In the genomic region with DNA sequence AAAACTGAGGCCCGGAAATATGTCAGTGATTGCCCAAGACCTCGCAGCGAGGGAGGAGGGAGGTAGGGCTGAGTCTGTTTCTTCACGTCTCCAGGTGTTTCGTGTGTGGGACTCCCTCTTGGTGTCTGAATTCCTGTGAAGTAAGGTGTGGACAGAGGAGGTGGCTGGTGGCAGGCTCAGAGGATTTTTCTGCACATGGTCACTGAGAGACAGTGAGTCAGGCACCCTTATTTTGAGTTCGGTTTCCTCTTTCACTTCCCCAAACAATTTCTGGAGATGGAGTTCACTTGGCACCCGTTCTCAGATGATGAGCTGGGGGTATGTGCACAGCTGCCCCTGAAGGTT, we compare ENCODE assay signal across 11 cellular contexts. TPM values are rescaled to one million over a fixed set of nuclear protein-coding genes. Genes with fewer than 3 reads are reported as not detected.
DNase-seq lines count a peak whose midpoint lies in the region; ATAC-seq and TF ChIP-seq lines count a peak whose summit lies in the region.
"Had no signal": no experiment of that assay in that cellular context is flagged by ENCODE, and none has a peak within 500 bp of the region (broad histone marks: within the 10 kb centered on the region; RNA-seq: fewer than 3 reads in every experiment).

No MANE protein-coding gene starts in this region.

- peak overlapping the region; percentile 66 for H3K4me2 ChIP-seq in PC-3 (ENCODE audit: low read length)

- peak overlapping the region; percentile 3; the same call in 1 of the 2 replicates for H3K9ac ChIP-seq in PC-3 (ENCODE audit: low read length)

- H3K9me3 ChIP-seq in PC-3 (ENCODE audit: low read length) (no peaks in the 10 kb centered on the region), A673 (ENCODE audit: low read depth, low read length, poor library complexity, severe bottlenecking) (no peaks in the 10 kb centered on the region), SJCRH30 (replicated peaks) (no peaks in the 10 kb centered on the region)
- H3K9me3 ChIP-seq: pancreas, Peyer's patch had no signal

- H3F3A ChIP-seq in PC-3 (ENCODE audit: low read length, unreplicated experiment) = no peaks in the 10 kb centered on the region

- H3K36me3 Mint-ChIP-seq in mesothelial cell of epicardium (no peaks in the 10 kb centered on the region), Calu3 (ENCODE audit: insufficient read depth, unreplicated experiment) (no peaks in the 10 kb centered on the region)
- no peaks in the 10 kb centered on the region for H3K36me3 Mint-ChIP-seq in activated CD4-positive, alpha-beta T cell treated with anti-CD3 and anti-CD28 coated beads, Interleukin-2, amount 10 ng/mL, durations not matched to agents 7 days and 5 days (ENCODE audit: low read depth)

- H3K4me1 Mint-ChIP-seq in mesothelial cell of epicardium (peaks cover 28% of the 10 kb centered on the region), Calu3 (ENCODE audit: low read depth, unreplicated experiment) (no peaks in the 10 kb centered on the region)
- H3K4me1 Mint-ChIP-seq in activated CD4-positive, alpha-beta T cell treated with anti-CD3 and anti-CD28 coated beads, Interleukin-2, amount 10 ng/mL, durations not matched to agents 7 days and 5 days = peaks cover 7% of the 10 kb centered on the region

- H3K4me3 ChIP-seq in GM12864 (ENCODE audit: low read depth, low read length) (no peak overlapping the region), PC-3 (ENCODE audit: low read length) (peak overlapping the region; percentile 32; the same call in 1 of the 2 replicates), A673 (ENCODE audit: low read depth, low read length, poor library complexity, severe bottlenecking) (no peak overlapping the region), SJCRH30 (no peak overlapping the region)
- H3K4me3 ChIP-seq: pancreas, Peyer's patch had no signal

- H3K27ac Mint-ChIP-seq in mesothelial cell of epicardium (peak overlapping the region; percentile 65), Calu3 (ENCODE audit: unreplicated experiment) (no peak overlapping the region)
- H3K27ac Mint-ChIP-seq in activated CD4-positive, alpha-beta T cell treated with anti-CD3 and anti-CD28 coated beads, Interleukin-2, amount 10 ng/mL, durations not matched to agents 7 days and 5 days = no peak overlapping the region

- intact Hi-C loops in PC-3 (cut with micrococcal nuclease) (no loop called here), A673 (cut with micrococcal nuclease; ENCODE audit: unreplicated experiment) (no loop called here), Calu3 (cut with micrococcal nuclease; ENCODE audit: unreplicated experiment) (no loop called here)

- H3K27me3 Mint-ChIP-seq in mesothelial cell of epicardium (ENCODE audit: low read depth) = no peaks in the 10 kb centered on the region
- H3K27me3 Mint-ChIP-seq in activated CD4-positive, alpha-beta T cell treated with anti-CD3 and anti-CD28 coated beads, Interleukin-2, amount 10 ng/mL, durations not matched to agents 7 days and 5 days = peaks cover 4% of the 10 kb centered on the region
- peaks cover 97% of the 10 kb centered on the region for H3K27me3 Mint-ChIP-seq in Calu3 (ENCODE audit: unreplicated experiment)

- TF ChIP-seq CTCF in GM12864 (IDR thresholded peaks at IDR 0.05; ENCODE audit: low read depth, low read length, missing control alignments) (no peak), PC-3 (conservative IDR thresholded peaks at IDR 0.05; ENCODE audit: low read depth, low read length) (no peak), mesothelial cell of epicardium (IDR thresholded peaks at IDR 0.05; ENCODE audit: unreplicated experiment) (no peak), A673 (conservative IDR thresholded peaks at IDR 0.05; ENCODE audit: low read depth, low read length) (no peak), Calu3 (IDR thresholded peaks at IDR 0.05; ENCODE audit: unreplicated experiment) (no peak)

- H3K4me1 ChIP-seq in PC-3 (ENCODE audit: insufficient read depth, low read length) (peaks cover 16% of the 10 kb centered on the region), A673 (ENCODE audit: insufficient read depth, low read length, poor library complexity, severe bottlenecking) (peaks cover 6% of the 10 kb centered on the region), SJCRH30 (peaks cover 13% of the 10 kb centered on the region)
- H3K4me1 ChIP-seq: Peyer's patch had no signal

- no peaks in the 10 kb centered on the region for H3K36me3 ChIP-seq in PC-3 (ENCODE audit: low read depth, low read length)
- H3K36me3 ChIP-seq in A673 (ENCODE audit: insufficient read depth, low read length, poor library complexity, severe bottlenecking) = no peaks in the 10 kb centered on the region
- no peaks in the 10 kb centered on the region for H3K36me3 ChIP-seq in SJCRH30
- H3K36me3 ChIP-seq: pancreas, Peyer's patch had no signal

- POLR2A ChIA-PET in PC-3 (lab: Charles Lee; ENCODE audit: unreplicated experiment) = interaction anchor here (0.6 to 1.2 kb wide), 3 partner anchors 13 to 1459 kb away, joined by 3 to 4 read pairs (median 3); no protein-coding TSS in a partner anchor
- POLR2A ChIA-PET in activated CD4-positive, alpha-beta T cell treated with anti-CD3 and anti-CD28 coated beads, Interleukin-2, amount 10 ng/mL, durations not matched to agents 7 days and 5 days (lab: Charles Lee) = no interaction called here
- POLR2A ChIA-PET in A673 (lab: Charles Lee; ENCODE audit: low non-redundant PET) = interaction anchor here (0.6 kb wide), 1 partner anchor 7 kb away, joined by 3 read pairs; no protein-coding TSS in a partner anchor

- H3K27ac ChIP-seq in PC-3 (ENCODE audit: low read length) (peak overlapping the region; percentile 73), A673 (ENCODE audit: low read depth, low read length, poor library complexity, severe bottlenecking) (no peak overlapping the region), SJCRH30 (no peak overlapping the region)
- H3K27ac ChIP-seq: pancreas, Peyer's patch had no signal

- no peaks in the 10 kb centered on the region for H3K9me3 Mint-ChIP-seq in mesothelial cell of epicardium
- no peaks in the 10 kb centered on the region for H3K9me3 Mint-ChIP-seq in activated CD4-positive, alpha-beta T cell treated with anti-CD3 and anti-CD28 coated beads, Interleukin-2, amount 10 ng/mL, durations not matched to agents 7 days and 5 days
- no peaks in the 10 kb centered on the region for H3K9me3 Mint-ChIP-seq in Calu3 (ENCODE audit: low read depth, unreplicated experiment)

- BruUV-seq in PC-3 (replicated peaks; lab: Mats Ljungman, UMichigan) (no TSS peak), A673 (replicated peaks; lab: Mats Ljungman, UMichigan) (no TSS peak), Calu3 (replicated peaks; lab: Mats Ljungman, UMichigan) (no TSS peak)

- ATAC-seq in HG02884 (IDR thresholded peaks at IDR 0.05; ENCODE audit: unreplicated experiment) (peak; percentile 48), PC-3 (peak; percentile 59)

- H2AFZ ChIP-seq in PC-3 (ENCODE audit: low read length) = peak overlapping the region; percentile 30

- no peaks in the 10 kb centered on the region for H3K79me2 ChIP-seq in PC-3 (ENCODE audit: low read length)

- H3K27me3 ChIP-seq in PC-3 (ENCODE audit: low read length) = no peaks in the 10 kb centered on the region
- H3K27me3 ChIP-seq in A673 (replicated peaks; ENCODE audit: insufficient read depth, low read depth, low read length, poor library complexity) = no peaks in the 10 kb centered on the region
- no peaks in the 10 kb centered on the region for H3K27me3 ChIP-seq in SJCRH30
- H3K27me3 ChIP-seq: pancreas, Peyer's patch had no signal

- CTCF ChIA-PET in PC-3 (lab: Charles Lee) (interaction anchor here (0.6 to 1.7 kb wide), 2 partner anchors 93 to 205 kb away, joined by 3 to 29 read pairs; partner anchors contain the start of gene EPHB3), A673 (lab: Charles Lee) (no interaction called here), Calu3 (lab: Charles Lee) (no interaction called here)
- CTCF ChIA-PET in activated CD4-positive, alpha-beta T cell treated with anti-CD3 and anti-CD28 coated beads, Interleukin-2, amount 10 ng/mL, durations not matched to agents 7 days and 5 days (lab: Charles Lee) = interaction anchor here (1.1 to 1.3 kb wide), 2 partner anchors 19 to 204 kb away, joined by 3 to 5 read pairs; partner anchors contain the start of gene EPHB3

- peak; percentile 31 for DNase-seq in GM12864 (ENCODE audit: low read depth)
- peak; percentile 60 for DNase-seq in PC-3
- DNase-seq in mesothelial cell of epicardium (ENCODE audit: low spot score in 2 of 2, unreplicated experiment in 2 of 2) = no peak
- DNase-seq in activated CD4-positive, alpha-beta T cell treated with anti-CD3 and anti-CD28 coated beads, Interleukin-2, amount 10 ng/mL, durations not matched to agents 7 days and 5 days = no peak
- no peak for DNase-seq in A673 (ENCODE audit: low spot score)
- DNase-seq in Calu3 = no peak
- DNase-seq in SJCRH30 = no peak
- DNase-seq: KG1 had no signal

- H3K4me3 Mint-ChIP-seq in mesothelial cell of epicardium = no peak overlapping the region
- no peak overlapping the region for H3K4me3 Mint-ChIP-seq in activated CD4-positive, alpha-beta T cell treated with anti-CD3 and anti-CD28 coated beads, Interleukin-2, amount 10 ng/mL, durations not matched to agents 7 days and 5 days
- no peak overlapping the region for H3K4me3 Mint-ChIP-seq in Calu3 (ENCODE audit: low read depth, unreplicated experiment)

- no peaks in the 10 kb centered on the region for H3K9me2 ChIP-seq in PC-3 (replicated peaks; ENCODE audit: low read length)

- H4K20me1 ChIP-seq in PC-3 (ENCODE audit: low read length) = no peaks in the 10 kb centered on the region

RNA-seq across cellular contexts. Expression of gene VPS8, which starts 46.3 kb away (rescaled TPM):
- total RNA-seq in PC-3 (2014; rRNA removed) (36.2 and 38.0 TPM in 2 replicates), mesothelial cell of epicardium (67.5 to 82.4 TPM (median 73.3 TPM) in 3 replicates), A673 (2021) (42.3 and 43.2 TPM in 2 replicates), Calu3 (2022) (62.5 and 72.8 TPM in 2 replicates)
- 10 to 100 TPM; 63.0 to 69.3 TPM for total RNA-seq in activated CD4-positive, alpha-beta T cell treated with anti-CD3 and anti-CD28 coated beads, Interleukin-2, amount 10 ng/mL, durations not matched to agents 7 days and 5 days
- 44.3 and 47.2 TPM in 2 replicates for total RNA-seq in SJCRH30 (2014; rRNA removed; shearing (Covaris generic))

RNA-seq across cellular contexts. Expression of gene MAGEF1, which starts 53.8 kb away (rescaled TPM):
- 43.6 and 57.4 TPM in 2 replicates for total RNA-seq in PC-3 (2014; rRNA removed)
- total RNA-seq in mesothelial cell of epicardium = 67.6 to 68.9 TPM (median 68.4 TPM) in 3 replicates
- 1 to 10 TPM; 5.0 to 6.1 TPM for total RNA-seq in activated CD4-positive, alpha-beta T cell treated with anti-CD3 and anti-CD28 coated beads, Interleukin-2, amount 10 ng/mL, durations not matched to agents 7 days and 5 days
- total RNA-seq in A673 (2021) = 47.6 and 51.2 TPM in 2 replicates
- 57.9 and 63.9 TPM in 2 replicates for total RNA-seq in Calu3 (2022)
- total RNA-seq in SJCRH30 (2014; rRNA removed; shearing (Covaris generic)) = 54.3 and 58.7 TPM in 2 replicates

Comparison
In these comparisons a context has a peak if more than half of its experiments do, and no peak if none do; other contexts are left out.
1. DNase-seq: peak in GM12864 (single experiment) and PC-3 (single experiment); none in mesothelial cell of epicardium (0 of 2), activated CD4-positive, alpha-beta T cell treated with anti-CD3 and anti-CD28 coated beads, Interleukin-2, amount 10 ng/mL, durations not matched to agents 7 days and 5 days (single experiment), A673 (single experiment), Calu3 (single experiment) and SJCRH30 (0 of 2).
2. CTCF ChIA-PET loops: an anchor here in PC-3 (0.6 to 1.7 kb wide) and activated CD4-positive, alpha-beta T cell treated with anti-CD3 and anti-CD28 coated beads, Interleukin-2, amount 10 ng/mL, durations not matched to agents 7 days and 5 days (1.1 to 1.3 kb wide); none called in A673 and Calu3.